In genomic region chr16:1659071-1659470, GRCh38 we compare ENCODE assay signal across 16 cellular contexts. TPM values are rescaled to one million over a fixed set of nuclear protein-coding genes. Genes with fewer than 3 reads are reported as not detected.
DNase-seq lines count a peak whose midpoint lies in the region; ATAC-seq and TF ChIP-seq lines count a peak whose summit lies in the region.
"Had no signal": no experiment of that assay in that cellular context is flagged by ENCODE, and none has a peak within 500 bp of the region (broad histone marks: within the 10 kb centered on the region; RNA-seq: fewer than 3 reads in every experiment).

No MANE protein-coding gene starts in this region.

- H4K20me1 ChIP-seq in PC-3 (ENCODE audit: low read length): no peaks in the 10 kb centered on the region
- peaks cover 3% of the 10 kb centered on the region for H4K20me1 ChIP-seq in osteoblast (ENCODE audit: insufficient read depth, low read length)

- 89% methylated on average over 7 of the region's 7 CpGs for WGBS in suprapubic skin

- DNase-seq in DMS53 (lab: John Stamatoyannopoulos, UW) (peak; percentile 19), DMS53 treated with DMSO at 0.1 percent for 48 hours (lab: John Stamatoyannopoulos, UW; ENCODE audit: unreplicated experiment) (no peak), PC-3 (no peak), osteoblast (ENCODE audit: insufficient read length, low spot score, missing footprints) (peak; percentile 74), foreskin melanocyte (no peak), NCI-H1092 (lab: John Stamatoyannopoulos, UW) (no peak), suprapubic skin (ENCODE audit: low spot score in 2 of 2) (no peak)
- DNase-seq: AML-193; CD4-positive, alpha-beta memory T cell; DMS153; GDM1 had no signal

- no peaks in the 10 kb centered on the region for H3K9me3 Mint-ChIP-seq in dendritic cell treated with granulocyte-macrophage colony-stimulating factor and Interleukin-4, amounts not matched to agents 40 ng/mL and 50 ng/mL, for 4 days
- H3K9me3 Mint-ChIP-seq: CD14-positive monocyte; CD4-positive, alpha-beta memory T cell; GM23338 had no signal

- POLR2A ChIA-PET in PC-3 (lab: Charles Lee; ENCODE audit: unreplicated experiment): no interaction called here

- peaks cover 11% of the 10 kb centered on the region; the same call in 1 of the 2 replicates for H3K36me3 ChIP-seq in PC-3 (ENCODE audit: low read depth, low read length)
- peaks cover 58% of the 10 kb centered on the region for H3K36me3 ChIP-seq in osteoblast (ENCODE audit: insufficient read depth, low read length)
- H3K36me3 ChIP-seq in suprapubic skin: peaks cover 96% of the 10 kb centered on the region

- ATAC-seq in PC-3: peak; percentile 45; the same call in 1 of the 2 replicates
- ATAC-seq: GM23338 had no signal

- intact Hi-C loops in PC-3 (cut with micrococcal nuclease): no loop called here
- intact Hi-C loops in dendritic cell treated with granulocyte-macrophage colony-stimulating factor and Interleukin-4, amounts not matched to agents 40 ng/mL and 50 ng/mL, for 4 days (cut with micrococcal nuclease): no loop called here

- H3K27ac ChIP-seq in PC-3 (ENCODE audit: low read length) (no peak overlapping the region), osteoblast (ENCODE audit: low read depth, low read length) (no peak overlapping the region), suprapubic skin (no peak overlapping the region)
- H3K27ac ChIP-seq: 22Rv1, A549 had no signal

- H3F3A ChIP-seq in PC-3 (ENCODE audit: low read length, unreplicated experiment): no peaks in the 10 kb centered on the region

- H3K4me1 ChIP-seq in PC-3 (ENCODE audit: insufficient read depth, low read length) (no peaks in the 10 kb centered on the region), osteoblast (ENCODE audit: insufficient read depth, low read length) (no peaks in the 10 kb centered on the region), suprapubic skin (peaks cover 12% of the 10 kb centered on the region)
- H3K4me1 ChIP-seq: A549 had no signal

- no peak overlapping the region for H3K4me3 Mint-ChIP-seq in dendritic cell treated with granulocyte-macrophage colony-stimulating factor and Interleukin-4, amounts not matched to agents 40 ng/mL and 50 ng/mL, for 4 days
- H3K4me3 Mint-ChIP-seq: CD14-positive monocyte; CD4-positive, alpha-beta memory T cell; GM23338 had no signal

- no peak overlapping the region for H3K9ac ChIP-seq in PC-3 (ENCODE audit: low read length)

- BruUV-seq in PC-3 (replicated peaks; lab: Mats Ljungman, UMichigan): no TSS peak

- H3K9me2 ChIP-seq in PC-3 (replicated peaks; ENCODE audit: low read length): no peaks in the 10 kb centered on the region

- H3K79me2 ChIP-seq in PC-3 (ENCODE audit: low read length): no peaks in the 10 kb centered on the region
- H3K79me2 ChIP-seq in osteoblast (ENCODE audit: insufficient read depth, low read length): no peaks in the 10 kb centered on the region

- CTCF ChIA-PET in PC-3 (lab: Charles Lee): no interaction called here

- H3K9me3 ChIP-seq in PC-3 (ENCODE audit: low read length) (no peaks in the 10 kb centered on the region), osteoblast (ENCODE audit: low read depth, low read length) (no peaks in the 10 kb centered on the region), suprapubic skin (no peaks in the 10 kb centered on the region)
- H3K9me3 ChIP-seq: A549 had no signal

- H3K27ac Mint-ChIP-seq in dendritic cell treated with granulocyte-macrophage colony-stimulating factor and Interleukin-4, amounts not matched to agents 40 ng/mL and 50 ng/mL, for 4 days: peak overlapping the region; percentile 51
- H3K27ac Mint-ChIP-seq: GM23338 had no signal

- no peak for TF ChIP-seq EP300 in suprapubic skin (IDR thresholded peaks at IDR 0.05)

- H3K4me3 ChIP-seq in PC-3 (ENCODE audit: low read length) (no peak overlapping the region), osteoblast (ENCODE audit: insufficient read depth, low read length) (no peak overlapping the region), suprapubic skin (no peak overlapping the region)
- H3K4me3 ChIP-seq: A549, GM23338 had no signal

- TF ChIP-seq CTCF in PC-3 (conservative IDR thresholded peaks at IDR 0.05; ENCODE audit: low read depth, low read length) (no peak), osteoblast (IDR thresholded peaks at IDR 0.05; ENCODE audit: extremely low read depth, low read depth, low read length) (no peak), suprapubic skin (IDR thresholded peaks at IDR 0.05) (no peak)

- peaks cover 15% of the 10 kb centered on the region for H3K4me1 Mint-ChIP-seq in dendritic cell treated with granulocyte-macrophage colony-stimulating factor and Interleukin-4, amounts not matched to agents 40 ng/mL and 50 ng/mL, for 4 days (ENCODE audit: low read depth)
- H3K4me1 Mint-ChIP-seq: CD4-positive, alpha-beta memory T cell; GM23338 had no signal

- H3K27me3 Mint-ChIP-seq in dendritic cell treated with granulocyte-macrophage colony-stimulating factor and Interleukin-4, amounts not matched to agents 40 ng/mL and 50 ng/mL, for 4 days: no peaks in the 10 kb centered on the region
- H3K27me3 Mint-ChIP-seq: CD4-positive, alpha-beta memory T cell had no signal

- H3K4me2 ChIP-seq in PC-3 (ENCODE audit: low read length) (no peak overlapping the region), osteoblast (ENCODE audit: insufficient read depth, low read length) (no peak overlapping the region)
- H3K4me2 ChIP-seq: A549, GM23338 had no signal

- H3K27me3 ChIP-seq in PC-3 (ENCODE audit: low read length): no peaks in the 10 kb centered on the region
- H3K27me3 ChIP-seq in osteoblast (ENCODE audit: insufficient read depth, low read length): no peaks in the 10 kb centered on the region
- H3K27me3 ChIP-seq in suprapubic skin: no peaks in the 10 kb centered on the region

- no peak overlapping the region for H2AFZ ChIP-seq in PC-3 (ENCODE audit: low read length)
- H2AFZ ChIP-seq in osteoblast (ENCODE audit: low read length): no peak overlapping the region
- H2AFZ ChIP-seq: GM23338 had no signal

- TF ChIP-seq POLR2A in suprapubic skin (IDR thresholded peaks at IDR 0.05): no peak

- peaks cover 97% of the 10 kb centered on the region for H3K36me3 Mint-ChIP-seq in dendritic cell treated with granulocyte-macrophage colony-stimulating factor and Interleukin-4, amounts not matched to agents 40 ng/mL and 50 ng/mL, for 4 days (ENCODE audit: low read depth)

RNA-seq across cellular contexts. Expression of gene JPT2, which starts 19.0 kb away (rescaled TPM):
- 85.2 and 86.5 TPM in 2 replicates for total RNA-seq in PC-3 (2014; rRNA removed)
- total RNA-seq in osteoblast: 22.8 and 26.2 TPM in 2 replicates
- 10 to 100 TPM; 22.6 to 59.2 (median 35.0) TPM for total RNA-seq in suprapubic skin

RNA-seq across cellular contexts. Expression of gene CRAMP1, which starts 46.9 kb away (rescaled TPM):
- total RNA-seq in PC-3 (2014; rRNA removed) (8.5 and 15.5 TPM in 2 replicates), osteoblast (9.7 and 11.2 TPM in 2 replicates), suprapubic skin (10 to 100 TPM; 15.7 to 39.3 (median 26.1) TPM)

RNA-seq across cellular contexts. Expression of gene MAPK8IP3, which starts 46.9 kb away (rescaled TPM):
- total RNA-seq in PC-3 (2014; rRNA removed) (41.1 and 59.7 TPM in 2 replicates), osteoblast (64.1 and 71.0 TPM in 2 replicates), suprapubic skin (100 to 1,000 TPM in 1 of 4 donors, 10 to 100 TPM in 3; 56.0 to 206 (median 82.1) TPM)

RNA-seq across cellular contexts. Expression of gene IFT140, which starts 47.2 kb away (rescaled TPM):
- total RNA-seq in PC-3 (2014; rRNA removed): 4.2 and 6.2 TPM in 2 replicates
- total RNA-seq in osteoblast: 37.1 and 38.0 TPM in 2 replicates
- 10 to 100 TPM; 13.8 to 38.4 (median 17.0) TPM for total RNA-seq in suprapubic skin

Comparison
In these comparisons a context has a peak if more than half of its experiments do, and no peak if none do; other contexts are left out.
1. DNase-seq: peak in DMS53 (single experiment) and osteoblast (single experiment); none in DMS53 treated with DMSO at 0.1 percent for 48 hours (single experiment), PC-3 (single experiment), foreskin melanocyte (single experiment), NCI-H1092 (single experiment) and suprapubic skin (0 of 2).